Comparison of ENCODE assay signal across 14 cellular contexts in the genomic region with DNA sequence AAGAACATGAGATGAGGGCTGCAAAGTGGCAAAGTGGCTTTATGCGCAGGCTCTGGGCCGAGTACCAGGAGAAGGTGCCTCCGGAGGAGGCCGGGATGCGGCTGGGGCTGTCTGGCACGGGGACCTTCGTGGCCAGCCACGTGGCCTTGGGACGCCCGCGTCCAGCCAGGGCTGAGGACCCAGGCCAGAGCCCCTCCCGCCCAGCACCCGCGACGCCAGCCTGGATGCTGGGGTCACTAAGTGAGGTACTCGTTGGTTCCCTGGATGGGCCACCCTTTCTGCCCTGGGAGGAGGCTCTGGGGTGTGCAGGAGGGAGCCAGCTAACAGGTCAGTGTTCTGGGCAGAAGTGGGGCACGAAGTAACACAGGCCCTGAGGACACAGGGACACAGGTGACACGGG. TPM values are rescaled to one million over a fixed set of nuclear protein-coding genes. Genes with fewer than 3 reads are reported as not detected.
DNase-seq lines count a peak whose midpoint lies in the region; ATAC-seq and TF ChIP-seq lines count a peak whose summit lies in the region.
"Had no signal": no experiment of that assay in that cellular context is flagged by ENCODE, and none has a peak within 500 bp of the region (broad histone marks: within the 10 kb centered on the region; RNA-seq: fewer than 3 reads in every experiment).

No MANE protein-coding gene starts in this region.

- TF ChIP-seq CTCF in heart right ventricle (IDR thresholded peaks at IDR 0.05) (no peak), RWPE1 (conservative IDR thresholded peaks at IDR 0.05; ENCODE audit: low read depth) (no peak), omental fat pad (IDR thresholded peaks at IDR 0.05) (no peak)

- no peak overlapping the region for H2BK15ac ChIP-seq in neuronal stem cell (ENCODE audit: low read length)

- H3K36me3 ChIP-seq in heart right ventricle, result peaks cover 0 to 40% (median 15%) of the 10 kb centered on the region in 9 donors
- peaks cover 3 to 28% of the 10 kb centered on the region in 2 donors for H3K36me3 ChIP-seq in neuronal stem cell (replicated peaks in 1 of 2; ENCODE audit: control insufficient read depth in 2 of 2, insufficient read depth in 2 of 2, low read length in 2 of 2)
- H3K36me3 ChIP-seq: HAP-1 had no signal

- H3K9ac ChIP-seq in neuronal stem cell (ENCODE audit: low read depth, low read length, poor library complexity), result no peak overlapping the region
- H3K9ac ChIP-seq: BLaER1 treated with 17β-estradiol and CSF1 and Interleukin-3, amounts not matched to agents 10 nM and 100 nM had no signal

- no peaks in the 10 kb centered on the region for H3K9me3 ChIP-seq in right cardiac atrium (ENCODE audit: control insufficient read depth, low read length)
- no peaks in the 10 kb centered on the region for H3K9me3 ChIP-seq in heart right ventricle
- peaks cover 0 to 3% of the 10 kb centered on the region in 2 donors for H3K9me3 ChIP-seq in neuronal stem cell (replicated peaks in 1 of 2; ENCODE audit: control insufficient read depth in 2 of 2, insufficient read depth in 1 of 2, low read depth in 1 of 2, low read length in 2 of 2)
- H3K9me3 ChIP-seq: A549; BLaER1 treated with 17β-estradiol and CSF1 and Interleukin-3, amounts not matched to agents 10 nM and 100 nM; HAP-1 had no signal

- H3K4ac ChIP-seq in neuronal stem cell (ENCODE audit: low read length), result no peak overlapping the region

- H2AK5ac ChIP-seq in neuronal stem cell (ENCODE audit: low read depth, low read length), result no peak overlapping the region

- H3K4me1 ChIP-seq in right cardiac atrium (ENCODE audit: control insufficient read depth, insufficient read depth, low read length), result no peaks in the 10 kb centered on the region
- H3K4me1 ChIP-seq in heart right ventricle, result peaks cover 0 to 13% (median 7%) of the 10 kb centered on the region in 9 donors
- H3K4me1 ChIP-seq in neuronal stem cell (ENCODE audit: control insufficient read depth in 2 of 2, insufficient read depth in 1 of 2, low read depth in 1 of 2, low read length in 2 of 2), result no peaks in the 10 kb centered on the region
- H3K4me1 ChIP-seq: A549, HAP-1 had no signal

- no peak overlapping the region for H2BK5ac ChIP-seq in neuronal stem cell (ENCODE audit: low read length)

- H3K4me3 ChIP-seq in right cardiac atrium (ENCODE audit: low read length) (no peak overlapping the region), heart right ventricle (no peak overlapping the region), neuronal stem cell (ENCODE audit: low read length in 2 of 2) (no peak overlapping the region)
- H3K4me3 ChIP-seq: A549; BLaER1 treated with 17β-estradiol and CSF1 and Interleukin-3, amounts not matched to agents 10 nM and 100 nM; HAP-1 had no signal

- no peak overlapping the region for H4K91ac ChIP-seq in neuronal stem cell (ENCODE audit: low read depth, low read length, poor library complexity)

- H3K27ac ChIP-seq in right cardiac atrium (ENCODE audit: low read length) (no peak overlapping the region), heart right ventricle (no peak overlapping the region), RWPE1 (peak overlapping the region; percentile 65), neuronal stem cell (replicated peaks; ENCODE audit: low read length) (no peak overlapping the region)
- H3K27ac ChIP-seq: A549; BLaER1 treated with 17β-estradiol and CSF1 and Interleukin-3, amounts not matched to agents 10 nM and 100 nM had no signal

- intact Hi-C loops in right cardiac atrium (cut with DNase I) (loop anchor here in 3 of 4 donors (5.0 to 10.0 kb wide), 2 partner anchors 168 to 171 kb away; no protein-coding TSS in a partner anchor), heart right ventricle (cut with DNase I) (loop anchor here in 5 of 10 donors (1.0 to 10.0 kb wide), 5 partner anchors 168 to 268 kb away; a partner anchor contains a TSS)

- no peak overlapping the region for H3K4me2 ChIP-seq in neuronal stem cell (ENCODE audit: insufficient read depth, low read length, poor library complexity, severe bottlenecking)
- H3K4me2 ChIP-seq: A549 had no signal

- DNase-seq in right cardiac atrium (peak in 2 of 3 donors; percentile 48 to 55), heart right ventricle (no peak), RWPE1 (ENCODE audit: low spot score) (no peak), neuronal stem cell (ENCODE audit: low spot score) (no peak), omental fat pad (ENCODE audit: low spot score) (no peak), GM19240 (ENCODE audit: insufficient read length, low spot score) (no peak)
- DNase-seq: Calu3; CD8-positive, alpha-beta T cell; DMS79 treated with DMSO at 0.1 percent for 48 hours; GF-D8 had no signal

- 90% methylated on average over 18 of the region's 18 CpGs for WGBS in right cardiac atrium
- WGBS in heart right ventricle, 2 donors, result 92 to 96% methylated on average over 18 of the region's 18 CpGs
- WGBS in neuronal stem cell (ENCODE audit: extremely low coverage in 2 of 2, insufficient read length in 2 of 2, insufficient replicate concordance in 1 of 2), 2 donors, result no CpG with 5 or more reads among the region's 18 CpGs

- H2AFZ ChIP-seq in neuronal stem cell (ENCODE audit: low read length), result no peak overlapping the region

- no peaks in the 10 kb centered on the region for H3K27me3 ChIP-seq in right cardiac atrium (ENCODE audit: control insufficient read depth, insufficient read depth)
- peaks cover 0 to 2% (median 0%) of the 10 kb centered on the region in 7 donors for H3K27me3 ChIP-seq in heart right ventricle
- H3K27me3 ChIP-seq in neuronal stem cell (ENCODE audit: control insufficient read depth in 3 of 3, insufficient read depth in 3 of 3, low read depth in 1 of 3, low read length in 3 of 3), result no peaks in the 10 kb centered on the region
- H3K27me3 ChIP-seq: BLaER1 treated with 17β-estradiol and CSF1 and Interleukin-3, amounts not matched to agents 10 nM and 100 nM had no signal

- H4K8ac ChIP-seq in neuronal stem cell (ENCODE audit: low read depth, low read length), result no peak overlapping the region

- H2BK120ac ChIP-seq in neuronal stem cell (ENCODE audit: low read depth, low read length), result no peak overlapping the region

- H3K23ac ChIP-seq in neuronal stem cell (ENCODE audit: low read depth, low read length, poor library complexity), result peak overlapping the region; percentile 85

- CTCF ChIA-PET in RWPE1 (lab: Yijun Ruan, JAX), result interaction anchor here (0.6 to 3.2 kb wide), 4 partner anchors 118 to 296 kb away, joined by 3 to 61 read pairs (median 7); no protein-coding TSS in a partner anchor

- POLR2A ChIA-PET in RWPE1 (lab: Yijun Ruan, JAX; ENCODE audit: low non-redundant PET), result interaction anchor here (0.7 kb wide), 1 partner anchor 170 kb away, joined by 3 read pairs; no protein-coding TSS in a partner anchor

- H3K14ac ChIP-seq in neuronal stem cell (ENCODE audit: low read length), result no peak overlapping the region

- ATAC-seq in right cardiac atrium (no peak), heart right ventricle (no peak), omental fat pad (ENCODE audit: low FRiP score) (no peak), HG03571 (IDR thresholded peaks at IDR 0.05; ENCODE audit: unreplicated experiment) (no peak)
- ATAC-seq: CD8-positive, alpha-beta T cell had no signal

- no peak overlapping the region for H2BK12ac ChIP-seq in neuronal stem cell (ENCODE audit: low read length)

- H3K18ac ChIP-seq in neuronal stem cell (ENCODE audit: low read length), result peak overlapping the region; percentile 57

- peaks cover 6% of the 10 kb centered on the region for H3K79me1 ChIP-seq in neuronal stem cell (ENCODE audit: low read depth, low read length)

RNA-seq across cellular contexts. Expression of a gene that starts 12.6 kb away (rescaled TPM):
- total RNA-seq in right cardiac atrium (1 to 10 TPM; 2.7 to 6.2 (median 4.8) TPM), heart right ventricle (1 to 10 TPM; 1.0 to 5.4 (median 2.7) TPM), omental fat pad (1 to 10 TPM in 3 of 4 donors, under 1 TPM in 1; 0.96 to 4.9 (median 2.7) TPM)
- polyA plus RNA-seq in right cardiac atrium (3.4 TPM), heart right ventricle (10 to 100 TPM in 1 of 2 donors, 1 to 10 TPM in 1; 1.0 to 22.5 TPM)
- polyA plus RNA-seq in neuronal stem cell (2013, experiment 1 of 2), result 3.7 TPM
- 3.8 TPM for polyA plus RNA-seq in neuronal stem cell (2013, experiment 2 of 2)

RNA-seq across cellular contexts. Expression of a gene that starts 14.9 kb away (rescaled TPM):
- total RNA-seq in right cardiac atrium (10 to 100 TPM; 33.1 to 61.8 (median 42.8) TPM), heart right ventricle (10 to 100 TPM; 24.1 to 60.0 (median 30.4) TPM), omental fat pad (10 to 100 TPM; 19.2 to 41.8 (median 38.1) TPM)
- polyA plus RNA-seq in right cardiac atrium (37.4 TPM), heart right ventricle (100 to 1,000 TPM in 1 of 2 donors, 10 to 100 TPM in 1; 22.2 to 152 TPM)
- polyA plus RNA-seq in neuronal stem cell (2013, experiment 1 of 2), result 19.8 TPM
- polyA plus RNA-seq in neuronal stem cell (2013, experiment 2 of 2), result 18.5 TPM

RNA-seq across cellular contexts. Expression of a gene that starts 15.5 kb away (rescaled TPM):
- total RNA-seq in right cardiac atrium (10 to 100 TPM; 11.3 to 14.1 (median 12.5) TPM), heart right ventricle (10 to 100 TPM in 3 of 10 donors, 1 to 10 TPM in 7; 5.6 to 11.9 (median 8.2) TPM), omental fat pad (10 to 100 TPM; 15.7 to 26.0 (median 17.5) TPM)
- polyA plus RNA-seq in right cardiac atrium (13.1 TPM), heart right ventricle (10 to 100 TPM; 16.0 to 17.8 TPM)
- 15.2 TPM for polyA plus RNA-seq in neuronal stem cell (2013, experiment 1 of 2)
- polyA plus RNA-seq in neuronal stem cell (2013, experiment 2 of 2), result 15.0 TPM

RNA-seq across cellular contexts. Expression of a gene that starts 19.2 kb away (rescaled TPM):
- total RNA-seq in right cardiac atrium (10 to 100 TPM; 34.9 to 41.2 (median 37.1) TPM), heart right ventricle (10 to 100 TPM; 23.5 to 41.9 (median 29.2) TPM), omental fat pad (10 to 100 TPM; 30.4 to 50.3 (median 42.9) TPM)
- polyA plus RNA-seq in right cardiac atrium (38.4 TPM), heart right ventricle (10 to 100 TPM; 43.8 to 44.1 TPM)
- polyA plus RNA-seq in neuronal stem cell (2013, experiment 1 of 2), result 43.4 TPM
- 42.6 TPM for polyA plus RNA-seq in neuronal stem cell (2013, experiment 2 of 2)

RNA-seq across cellular contexts. Expression of a gene that starts 31.6 kb away (rescaled TPM):
- 10 to 100 TPM; 53.1 to 61.7 (median 58.7) TPM for total RNA-seq in right cardiac atrium
- 70.3 TPM for polyA plus RNA-seq in right cardiac atrium
- total RNA-seq in heart right ventricle, result 10 to 100 TPM; 44.7 to 91.7 (median 56.6) TPM
- 100 to 1,000 TPM in 1 of 2 donors, 10 to 100 TPM in 1; 92.6 to 269 TPM for polyA plus RNA-seq in heart right ventricle
- 73.8 TPM for polyA plus RNA-seq in neuronal stem cell (2013, experiment 1 of 2)
- 72.0 TPM for polyA plus RNA-seq in neuronal stem cell (2013, experiment 2 of 2)
- 100 to 1,000 TPM in 1 of 4 donors, 10 to 100 TPM in 3; 71.9 to 103 (median 86.2) TPM for total RNA-seq in omental fat pad

Comparison
In these comparisons a context has a peak if more than half of its experiments do, and no peak if none do; other contexts are left out.
1. DNase-seq: peak in right cardiac atrium (2 of 3); none in heart right ventricle (0 of 2), RWPE1 (single experiment), neuronal stem cell (single experiment), omental fat pad (single experiment) and GM19240 (single experiment).